In the genomic region with DNA sequence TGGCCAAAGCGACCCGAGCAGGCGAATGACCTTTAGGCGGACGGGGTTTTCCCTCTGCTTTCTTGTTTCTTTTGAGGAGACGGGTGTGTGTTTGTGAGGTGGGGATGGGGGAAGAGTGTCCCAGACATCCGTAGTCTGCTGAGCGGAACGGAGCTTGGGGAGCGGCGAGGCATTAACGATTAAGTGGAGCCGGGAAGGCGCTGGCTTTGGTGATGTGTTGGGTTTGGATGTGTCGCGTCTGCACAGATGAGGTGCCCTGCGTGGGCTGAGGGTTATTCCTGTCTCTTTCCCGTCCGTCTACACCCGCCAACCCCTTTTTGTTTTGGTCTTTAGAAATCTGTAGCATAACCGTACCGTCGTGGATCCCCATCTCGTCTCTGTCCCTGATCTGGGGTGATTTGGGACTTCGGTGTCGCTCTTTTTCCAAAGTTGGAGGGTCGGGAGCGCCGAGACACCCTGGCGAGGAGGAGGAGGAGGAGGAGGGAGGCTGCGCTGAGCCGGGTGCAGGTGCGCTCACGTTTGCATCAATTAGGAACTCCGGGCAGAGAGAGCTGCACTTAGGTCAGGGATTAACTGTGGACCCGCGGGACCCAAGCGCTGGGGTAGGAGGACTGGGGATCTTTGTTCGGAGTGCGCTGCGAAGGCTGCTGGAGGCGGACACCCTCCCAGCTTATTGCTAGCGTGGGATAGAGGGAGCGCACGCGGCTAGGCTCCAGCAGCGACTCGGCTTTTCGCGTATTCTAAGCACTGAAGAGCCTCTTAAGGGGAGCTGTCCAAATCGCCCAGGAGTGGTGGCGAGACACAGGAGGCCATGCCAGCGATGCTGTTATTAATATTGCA, we compare ENCODE assay signal across 2 cellular contexts.
TF ChIP-seq lines count a peak whose summit lies in the region.

No MANE protein-coding gene starts in this region.

TF ChIP-seq in HepG2, 621 proteins besides CTCF, POLR2A, EP300 and RAD21:
- TF ChIP-seq, protein P1, sequence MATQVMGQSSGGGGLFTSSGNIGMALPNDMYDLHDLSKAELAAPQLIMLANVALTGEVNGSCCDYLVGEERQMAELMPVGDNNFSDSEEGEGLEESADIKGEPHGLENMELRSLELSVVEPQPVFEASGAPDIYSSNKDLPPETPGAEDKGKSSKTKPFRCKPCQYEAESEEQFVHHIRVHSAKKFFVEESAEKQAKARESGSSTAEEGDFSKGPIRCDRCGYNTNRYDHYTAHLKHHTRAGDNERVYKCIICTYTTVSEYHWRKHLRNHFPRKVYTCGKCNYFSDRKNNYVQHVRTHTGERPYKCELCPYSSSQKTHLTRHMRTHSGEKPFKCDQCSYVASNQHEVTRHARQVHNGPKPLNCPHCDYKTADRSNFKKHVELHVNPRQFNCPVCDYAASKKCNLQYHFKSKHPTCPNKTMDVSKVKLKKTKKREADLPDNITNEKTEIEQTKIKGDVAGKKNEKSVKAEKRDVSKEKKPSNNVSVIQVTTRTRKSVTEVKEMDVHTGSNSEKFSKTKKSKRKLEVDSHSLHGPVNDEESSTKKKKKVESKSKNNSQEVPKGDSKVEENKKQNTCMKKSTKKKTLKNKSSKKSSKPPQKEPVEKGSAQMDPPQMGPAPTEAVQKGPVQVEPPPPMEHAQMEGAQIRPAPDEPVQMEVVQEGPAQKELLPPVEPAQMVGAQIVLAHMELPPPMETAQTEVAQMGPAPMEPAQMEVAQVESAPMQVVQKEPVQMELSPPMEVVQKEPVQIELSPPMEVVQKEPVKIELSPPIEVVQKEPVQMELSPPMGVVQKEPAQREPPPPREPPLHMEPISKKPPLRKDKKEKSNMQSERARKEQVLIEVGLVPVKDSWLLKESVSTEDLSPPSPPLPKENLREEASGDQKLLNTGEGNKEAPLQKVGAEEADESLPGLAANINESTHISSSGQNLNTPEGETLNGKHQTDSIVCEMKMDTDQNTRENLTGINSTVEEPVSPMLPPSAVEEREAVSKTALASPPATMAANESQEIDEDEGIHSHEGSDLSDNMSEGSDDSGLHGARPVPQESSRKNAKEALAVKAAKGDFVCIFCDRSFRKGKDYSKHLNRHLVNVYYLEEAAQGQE (IDR thresholded peaks at IDR 0.05; ENCODE audit: borderline replicate concordance in 1 of 2, low read depth in 1 of 2, low read length in 2 of 2): peak in 1 of 2 experiments; percentile 42; a peak in 1 of 4 replicates
- TF ChIP-seq, protein P2, sequence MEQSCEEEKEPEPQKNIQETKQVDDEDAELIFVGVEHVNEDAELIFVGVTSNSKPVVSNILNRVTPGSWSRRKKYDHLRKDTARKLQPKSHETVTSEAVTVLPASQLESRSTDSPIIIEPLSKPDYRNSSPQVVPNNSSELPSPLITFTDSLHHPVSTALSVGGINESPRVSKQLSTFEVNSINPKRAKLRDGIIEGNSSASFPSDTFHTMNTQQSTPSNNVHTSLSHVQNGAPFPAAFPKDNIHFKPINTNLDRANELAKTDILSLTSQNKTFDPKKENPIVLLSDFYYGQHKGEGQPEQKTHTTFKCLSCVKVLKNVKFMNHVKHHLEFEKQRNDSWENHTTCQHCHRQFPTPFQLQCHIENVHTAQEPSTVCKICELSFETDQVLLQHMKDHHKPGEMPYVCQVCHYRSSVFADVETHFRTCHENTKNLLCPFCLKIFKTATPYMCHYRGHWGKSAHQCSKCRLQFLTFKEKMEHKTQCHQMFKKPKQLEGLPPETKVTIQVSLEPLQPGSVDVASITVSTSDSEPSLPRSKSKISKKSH (CRISPR knock-in tag; IDR thresholded peaks at IDR 0.05; ENCODE audit: borderline replicate concordance): no peak
- no peak for TF ChIP-seq NFRKB (IDR thresholded peaks at IDR 0.05)
- no peak for TF ChIP-seq NFYB (CRISPR knock-in tag; IDR thresholded peaks at IDR 0.05)
- TF ChIP-seq, protein P3, sequence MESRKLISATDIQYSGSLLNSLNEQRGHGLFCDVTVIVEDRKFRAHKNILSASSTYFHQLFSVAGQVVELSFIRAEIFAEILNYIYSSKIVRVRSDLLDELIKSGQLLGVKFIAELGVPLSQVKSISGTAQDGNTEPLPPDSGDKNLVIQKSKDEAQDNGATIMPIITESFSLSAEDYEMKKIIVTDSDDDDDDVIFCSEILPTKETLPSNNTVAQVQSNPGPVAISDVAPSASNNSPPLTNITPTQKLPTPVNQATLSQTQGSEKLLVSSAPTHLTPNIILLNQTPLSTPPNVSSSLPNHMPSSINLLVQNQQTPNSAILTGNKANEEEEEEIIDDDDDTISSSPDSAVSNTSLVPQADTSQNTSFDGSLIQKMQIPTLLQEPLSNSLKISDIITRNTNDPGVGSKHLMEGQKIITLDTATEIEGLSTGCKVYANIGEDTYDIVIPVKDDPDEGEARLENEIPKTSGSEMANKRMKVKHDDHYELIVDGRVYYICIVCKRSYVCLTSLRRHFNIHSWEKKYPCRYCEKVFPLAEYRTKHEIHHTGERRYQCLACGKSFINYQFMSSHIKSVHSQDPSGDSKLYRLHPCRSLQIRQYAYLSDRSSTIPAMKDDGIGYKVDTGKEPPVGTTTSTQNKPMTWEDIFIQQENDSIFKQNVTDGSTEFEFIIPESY (CRISPR knock-in tag; IDR thresholded peaks at IDR 0.05): no peak
- no peak for TF ChIP-seq SP1 (IDR thresholded peaks at IDR 0.05)
- no peak for TF ChIP-seq SP1 (CRISPR knock-in tag; IDR thresholded peaks at IDR 0.05)

TF ChIP-seq in H1, 55 proteins besides CTCF, POLR2A, EP300 and RAD21:
- TF ChIP-seq CBX5 (IDR thresholded peaks at IDR 0.05; ENCODE audit: low read depth, low read length) (no peak), ASH2L (IDR thresholded peaks at IDR 0.05; ENCODE audit: low read length) (no peak), BRCA1 (IDR thresholded peaks at IDR 0.05; ENCODE audit: low read depth, low read length) (no peak), PHF8 (conservative IDR thresholded peaks at IDR 0.05; ENCODE audit: low read depth, low read length) (no peak), SP2 (IDR thresholded peaks at IDR 0.05; ENCODE audit: low read length) (no peak), SP4 (IDR thresholded peaks at IDR 0.05; ENCODE audit: low read length) (no peak), TAF1 (IDR thresholded peaks at IDR 0.05; ENCODE audit: low read depth, low read length) (no peak), ZNF274 (IDR thresholded peaks at IDR 0.05; ENCODE audit: borderline replicate concordance, extremely low read depth, low read length) (no peak), YY1 (IDR thresholded peaks at IDR 0.05; ENCODE audit: low read depth, low read length) (no peak), SUZ12 (IDR thresholded peaks at IDR 0.05; ENCODE audit: low read length) (peak; percentile 65; the same call in 1 of the 2 replicates), SIN3A (conservative IDR thresholded peaks at IDR 0.05 in 1 of 2, IDR thresholded peaks at IDR 0.05 in 1 of 2; ENCODE audit: low read depth in 1 of 2, low read length in 2 of 2) (0 out of 4 replicates have a peak, but pooled peaks of 1 of the 2 experiments have one; percentile 24), EZH2 (IDR thresholded peaks at IDR 0.05; ENCODE audit: low read depth, low read length, severe bottlenecking) (peak; percentile 51), JUN (IDR thresholded peaks at IDR 0.05; ENCODE audit: low read depth, low read length) (no peak), KDM4A (IDR thresholded peaks at IDR 0.05; ENCODE audit: low read depth, low read length, severe bottlenecking) (peak; percentile 15), SP1 (IDR thresholded peaks at IDR 0.05; ENCODE audit: low read depth, low read length) (no peak), BACH1 (IDR thresholded peaks at IDR 0.05; ENCODE audit: low read length) (no peak), TAF7 (optimal IDR thresholded peaks at IDR 0.05; ENCODE audit: borderline replicate concordance, low read depth, low read length) (no peak), GABPA (IDR thresholded peaks at IDR 0.05; ENCODE audit: borderline replicate concordance, insufficient read depth, low read length) (no peak), NRF1 (IDR thresholded peaks at IDR 0.05; ENCODE audit: low read depth, low read length) (no peak), TBP (IDR thresholded peaks at IDR 0.05; ENCODE audit: low read depth, low read length) (no peak), RBBP5 (IDR thresholded peaks at IDR 0.05; ENCODE audit: borderline replicate concordance, low read depth, low read length) (no peak), MAFK (IDR thresholded peaks at IDR 0.05; ENCODE audit: low read depth, low read length) (no peak), GTF2F1 (IDR thresholded peaks at IDR 0.05; ENCODE audit: borderline replicate concordance, low read depth, low read length) (no peak), TCF12 (IDR thresholded peaks at IDR 0.05; ENCODE audit: low read depth, low read length) (no peak), CBX8 (IDR thresholded peaks at IDR 0.05; ENCODE audit: borderline replicate concordance, low read depth, low read length) (no peak), RNF2 (IDR thresholded peaks at IDR 0.05; ENCODE audit: borderline replicate concordance, low read depth, low read length, missing control alignments, poor library complexity, severe bottlenecking) (peak; percentile 28)
- TF ChIP-seq, protein P4, sequence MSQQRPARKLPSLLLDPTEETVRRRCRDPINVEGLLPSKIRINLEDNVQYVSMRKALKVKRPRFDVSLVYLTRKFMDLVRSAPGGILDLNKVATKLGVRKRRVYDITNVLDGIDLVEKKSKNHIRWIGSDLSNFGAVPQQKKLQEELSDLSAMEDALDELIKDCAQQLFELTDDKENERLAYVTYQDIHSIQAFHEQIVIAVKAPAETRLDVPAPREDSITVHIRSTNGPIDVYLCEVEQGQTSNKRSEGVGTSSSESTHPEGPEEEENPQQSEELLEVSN (IDR thresholded peaks at IDR 0.05): no peak
- TF ChIP-seq, protein P5, sequence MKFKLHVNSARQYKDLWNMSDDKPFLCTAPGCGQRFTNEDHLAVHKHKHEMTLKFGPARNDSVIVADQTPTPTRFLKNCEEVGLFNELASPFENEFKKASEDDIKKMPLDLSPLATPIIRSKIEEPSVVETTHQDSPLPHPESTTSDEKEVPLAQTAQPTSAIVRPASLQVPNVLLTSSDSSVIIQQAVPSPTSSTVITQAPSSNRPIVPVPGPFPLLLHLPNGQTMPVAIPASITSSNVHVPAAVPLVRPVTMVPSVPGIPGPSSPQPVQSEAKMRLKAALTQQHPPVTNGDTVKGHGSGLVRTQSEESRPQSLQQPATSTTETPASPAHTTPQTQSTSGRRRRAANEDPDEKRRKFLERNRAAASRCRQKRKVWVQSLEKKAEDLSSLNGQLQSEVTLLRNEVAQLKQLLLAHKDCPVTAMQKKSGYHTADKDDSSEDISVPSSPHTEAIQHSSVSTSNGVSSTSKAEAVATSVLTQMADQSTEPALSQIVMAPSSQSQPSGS (IDR thresholded peaks at IDR 0.05; ENCODE audit: low read length): no peak
TF ChIP-seq in H1: peak in this region for 5.
